Comparison of ENCODE assay signal across 7 cellular contexts in genomic region chr6:15323611-15324010, GRCh38.
DNase-seq lines count a peak whose midpoint lies in the region; ATAC-seq and TF ChIP-seq lines count a peak whose summit lies in the region.
"Not testable (repeated sequence)": the region's sequence is repeated elsewhere in the genome, so short reads cannot be mapped to it uniquely, and the experiment has no call there.

No MANE protein-coding gene starts in this region.

- not testable (repeated sequence) for H3K36me3 ChIP-seq in PC-3 (ENCODE audit: low read depth, low read length); neural progenitor cell; suprapubic skin

- H3K4me1 Mint-ChIP-seq in activated B cell treated with CpG ODN at 0.5 μM for 24 hours (peaks cover 94% of the 10 kb centered on the region), neural progenitor cell (peaks cover 69% of the 10 kb centered on the region)
- peaks cover 80% of the 10 kb centered on the region for H3K4me1 Mint-ChIP-seq in activated T-helper 1 cell treated with anti-CD3 and anti-CD28 coated beads, Interleukin-12 subunit alpha, Interleukin-12 subunit beta, Interleukin-2, Interleukin-4 antibody, amounts not matched to agents 30 ng/mL and 10 ng/mL and 1 ng/mL, durations not matched to agents 14 hours and 24 hours and 36 hours (ENCODE audit: low read depth)
- peaks cover 94% of the 10 kb centered on the region for H3K4me1 Mint-ChIP-seq in activated naive CD8-positive, alpha-beta T cell treated with anti-CD3 and anti-CD28 coated beads, Interleukin-2, amount 50 U/mL, for 24 hours

- H3K4me1 ChIP-seq in PC-3 (ENCODE audit: insufficient read depth, low read length) (peaks cover 21% of the 10 kb centered on the region), foreskin keratinocyte (peaks cover 31% of the 10 kb centered on the region), neural progenitor cell (peaks cover 39% of the 10 kb centered on the region), suprapubic skin (peaks cover 43% of the 10 kb centered on the region)

- H3K27ac ChIP-seq in PC-3 (ENCODE audit: low read length) = peak overlapping the region; percentile 32
- H3K27ac ChIP-seq in foreskin keratinocyte = peak overlapping the region; percentile 56
- H3K27ac ChIP-seq in neural progenitor cell = not testable (repeated sequence)
- H3K27ac ChIP-seq in suprapubic skin = peak overlapping the region; percentile 6

- not testable (repeated sequence) for H3K9me2 ChIP-seq in PC-3 (replicated peaks; ENCODE audit: low read length)

- peak overlapping the region; percentile 69 for H3K27ac Mint-ChIP-seq in activated B cell treated with CpG ODN at 0.5 μM for 24 hours
- peak overlapping the region; percentile 73 for H3K27ac Mint-ChIP-seq in activated T-helper 1 cell treated with anti-CD3 and anti-CD28 coated beads, Interleukin-12 subunit alpha, Interleukin-12 subunit beta, Interleukin-2, Interleukin-4 antibody, amounts not matched to agents 30 ng/mL and 10 ng/mL and 1 ng/mL, durations not matched to agents 14 hours and 24 hours and 36 hours
- H3K27ac Mint-ChIP-seq in activated naive CD8-positive, alpha-beta T cell treated with anti-CD3 and anti-CD28 coated beads, Interleukin-2, amount 50 U/mL, for 24 hours = peak overlapping the region; percentile 82
- peak overlapping the region; percentile 68 for H3K27ac Mint-ChIP-seq in neural progenitor cell

- CTCF ChIA-PET in PC-3 (lab: Charles Lee) = not testable (repeated sequence)
- CTCF ChIA-PET in activated B cell treated with CpG ODN at 0.5 μM for 24 hours (lab: Charles Lee) = interaction anchor here (0.9 to 1.4 kb wide), 2 partner anchors 68 to 70 kb away, joined by 3 to 4 read pairs; no protein-coding TSS in a partner anchor

- not testable (repeated sequence) for TF ChIP-seq POLR2A in suprapubic skin (IDR thresholded peaks at IDR 0.05)

- H3K36me3 Mint-ChIP-seq in activated B cell treated with CpG ODN at 0.5 μM for 24 hours (ENCODE audit: low read depth); neural progenitor cell: not testable (repeated sequence)
- H3K36me3 Mint-ChIP-seq in activated T-helper 1 cell treated with anti-CD3 and anti-CD28 coated beads, Interleukin-12 subunit alpha, Interleukin-12 subunit beta, Interleukin-2, Interleukin-4 antibody, amounts not matched to agents 30 ng/mL and 10 ng/mL and 1 ng/mL, durations not matched to agents 14 hours and 24 hours and 36 hours (ENCODE audit: low read depth) = peaks cover 35% of the 10 kb centered on the region
- H3K36me3 Mint-ChIP-seq in activated naive CD8-positive, alpha-beta T cell treated with anti-CD3 and anti-CD28 coated beads, Interleukin-2, amount 50 U/mL, for 24 hours (ENCODE audit: low read depth) = peaks cover 17% of the 10 kb centered on the region

- H4K20me1 ChIP-seq in PC-3 (ENCODE audit: low read length) = peaks cover 36% of the 10 kb centered on the region; the same call in 1 of the 2 replicates
- H4K20me1 ChIP-seq in neural progenitor cell (ENCODE audit: low read depth) = peaks cover 84% of the 10 kb centered on the region

- POLR2A ChIA-PET in PC-3 (lab: Charles Lee; ENCODE audit: unreplicated experiment) = not testable (repeated sequence)
- POLR2A ChIA-PET in activated B cell treated with CpG ODN at 0.5 μM for 24 hours (lab: Charles Lee) = interaction anchor here (1.1 kb wide), 1 partner anchor 36 kb away, joined by 6 read pairs; no protein-coding TSS in a partner anchor

- intact Hi-C loops in PC-3 (cut with micrococcal nuclease) (loop anchor here (10.0 kb wide), 1 partner anchor 121 kb away; no protein-coding TSS in a partner anchor), activated B cell treated with CpG ODN at 0.5 μM for 24 hours (cut with micrococcal nuclease) (loop anchor here (2.0 to 10.0 kb wide), 2 partner anchors 37 to 1509 kb away; partner anchors contain the start of gene MCUR1)
- intact Hi-C loops in activated T-helper 1 cell treated with anti-CD3 and anti-CD28 coated beads, Interleukin-12 subunit alpha, Interleukin-12 subunit beta, Interleukin-2, Interleukin-4 antibody, amounts not matched to agents 30 ng/mL and 10 ng/mL and 1 ng/mL, durations not matched to agents 14 hours and 24 hours and 36 hours (cut with micrococcal nuclease) = loop anchor here (2.0 kb wide), 1 partner anchor 117 kb away; no protein-coding TSS in a partner anchor

- H3K4me3 ChIP-seq in PC-3 (ENCODE audit: low read length); neural progenitor cell; suprapubic skin: not testable (repeated sequence)

- H3K9ac ChIP-seq in PC-3 (ENCODE audit: low read length); neural progenitor cell: not testable (repeated sequence)

- TF ChIP-seq EP300 in suprapubic skin (IDR thresholded peaks at IDR 0.05) = not testable (repeated sequence)

- peak overlapping the region; percentile 74 for H3K4me2 ChIP-seq in PC-3 (ENCODE audit: low read length)
- H3K4me2 ChIP-seq in neural progenitor cell = not testable (repeated sequence)

- not testable (repeated sequence) for H3K9me3 ChIP-seq in PC-3 (ENCODE audit: low read length); neural progenitor cell (ENCODE audit: low read depth); suprapubic skin

- H3K27me3 ChIP-seq in PC-3 (ENCODE audit: low read length); foreskin keratinocyte; neural progenitor cell; suprapubic skin: not testable (repeated sequence)

- not testable (repeated sequence) for H3F3A ChIP-seq in PC-3 (ENCODE audit: low read length, unreplicated experiment)
- peaks cover 23% of the 10 kb centered on the region for H3F3A ChIP-seq in neural progenitor cell (ENCODE audit: low read depth)

- not testable (repeated sequence) for H3K9me3 Mint-ChIP-seq in activated B cell treated with CpG ODN at 0.5 μM for 24 hours; activated T-helper 1 cell treated with anti-CD3 and anti-CD28 coated beads, Interleukin-12 subunit alpha, Interleukin-12 subunit beta, Interleukin-2, Interleukin-4 antibody, amounts not matched to agents 30 ng/mL and 10 ng/mL and 1 ng/mL, durations not matched to agents 14 hours and 24 hours and 36 hours; activated naive CD8-positive, alpha-beta T cell treated with anti-CD3 and anti-CD28 coated beads, Interleukin-2, amount 50 U/mL, for 24 hours; neural progenitor cell

- DNase-seq in PC-3; activated B cell treated with CpG ODN at 0.5 μM for 24 hours; activated T-helper 1 cell treated with anti-CD3 and anti-CD28 coated beads, Interleukin-12 subunit alpha, Interleukin-12 subunit beta, Interleukin-2, Interleukin-4 antibody, amounts not matched to agents 30 ng/mL and 10 ng/mL and 1 ng/mL, durations not matched to agents 14 hours and 24 hours and 36 hours (ENCODE audit: low spot score); activated naive CD8-positive, alpha-beta T cell treated with anti-CD3 and anti-CD28 coated beads, Interleukin-2, amount 50 U/mL, for 24 hours; foreskin keratinocyte; neural progenitor cell (ENCODE audit: low spot score); suprapubic skin (ENCODE audit: low spot score in 2 of 2): not testable (repeated sequence)

- H3K27me3 Mint-ChIP-seq in activated B cell treated with CpG ODN at 0.5 μM for 24 hours; activated T-helper 1 cell treated with anti-CD3 and anti-CD28 coated beads, Interleukin-12 subunit alpha, Interleukin-12 subunit beta, Interleukin-2, Interleukin-4 antibody, amounts not matched to agents 30 ng/mL and 10 ng/mL and 1 ng/mL, durations not matched to agents 14 hours and 24 hours and 36 hours (ENCODE audit: insufficient read depth); activated naive CD8-positive, alpha-beta T cell treated with anti-CD3 and anti-CD28 coated beads, Interleukin-2, amount 50 U/mL, for 24 hours; neural progenitor cell (ENCODE audit: insufficient read depth, low read depth): not testable (repeated sequence)

- ATAC-seq in PC-3; activated B cell treated with CpG ODN at 0.5 μM for 24 hours (ENCODE audit: low read depth); activated naive CD8-positive, alpha-beta T cell treated with anti-CD3 and anti-CD28 coated beads, Interleukin-2, amount 50 U/mL, for 24 hours; foreskin keratinocyte: not testable (repeated sequence)

- not testable (repeated sequence) for TF ChIP-seq CTCF in PC-3 (conservative IDR thresholded peaks at IDR 0.05; ENCODE audit: low read depth, low read length); activated B cell treated with CpG ODN at 0.5 μM for 24 hours (IDR thresholded peaks at IDR 0.05); foreskin keratinocyte (conservative IDR thresholded peaks at IDR 0.05); neural progenitor cell (IDR thresholded peaks at IDR 0.05); suprapubic skin (IDR thresholded peaks at IDR 0.05)

- H3K4me3 Mint-ChIP-seq in activated B cell treated with CpG ODN at 0.5 μM for 24 hours = peak overlapping the region; percentile 24
- H3K4me3 Mint-ChIP-seq in activated T-helper 1 cell treated with anti-CD3 and anti-CD28 coated beads, Interleukin-12 subunit alpha, Interleukin-12 subunit beta, Interleukin-2, Interleukin-4 antibody, amounts not matched to agents 30 ng/mL and 10 ng/mL and 1 ng/mL, durations not matched to agents 14 hours and 24 hours and 36 hours; activated naive CD8-positive, alpha-beta T cell treated with anti-CD3 and anti-CD28 coated beads, Interleukin-2, amount 50 U/mL, for 24 hours; neural progenitor cell: not testable (repeated sequence)

- BruUV-seq in PC-3 (replicated peaks; lab: Mats Ljungman, UMichigan) = not testable (repeated sequence)

- H3K79me2 ChIP-seq in PC-3 (ENCODE audit: low read length) (peaks cover 99% of the 10 kb centered on the region), neural progenitor cell (ENCODE audit: low read depth) (peaks cover 100% of the 10 kb centered on the region)

- 93% methylated on average over 11 of the region's 11 CpGs for WGBS in suprapubic skin

- H2AFZ ChIP-seq in PC-3 (ENCODE audit: low read length); neural progenitor cell (replicated peaks): not testable (repeated sequence)
